In genomic region chr9:127943746-127944145, GRCh38 we compare ENCODE assay signal across 8 cellular contexts. TPM values are rescaled to one million over a fixed set of nuclear protein-coding genes. Genes with fewer than 3 reads are reported as not detected.
DNase-seq lines count a peak whose midpoint lies in the region; ATAC-seq and TF ChIP-seq lines count a peak whose summit lies in the region.

No MANE protein-coding gene starts in this region.

- no peak overlapping the region for H3K27ac ChIP-seq in foreskin keratinocyte
- no peak overlapping the region for H3K27ac ChIP-seq in thyroid gland

- peak; percentile 76 for ATAC-seq in foreskin keratinocyte
- peak; percentile 52 for ATAC-seq in omental fat pad (ENCODE audit: low FRiP score)

- DNase-seq in SIG-M5 treated with dmso at 0.1 percent for 504 hours (lab: John Stamatoyannopoulos, UW; ENCODE audit: unreplicated experiment) (peak; percentile 76), SIG-M5 (lab: John Stamatoyannopoulos, UW) (no peak), LHCN-M2 (ENCODE audit: low read depth) (peak; percentile 72), SHP77 (lab: John Stamatoyannopoulos, UW) (peak; percentile 83 to 89), activated gamma-delta T cell (lab: John Stamatoyannopoulos, UW) (peak; percentile 28), foreskin keratinocyte (no peak), omental fat pad (ENCODE audit: low spot score) (peak; percentile 70), thyroid gland (peak; percentile 62 to 70)

- no peak overlapping the region for H3K4me3 ChIP-seq in thyroid gland (replicated peaks in 1 of 3)

- H3K36me3 ChIP-seq in thyroid gland, result peaks cover 12 to 15% of the 10 kb centered on the region in 2 donors

- H3K27me3 ChIP-seq in foreskin keratinocyte, result no peaks in the 10 kb centered on the region
- H3K27me3 ChIP-seq in thyroid gland, result no peaks in the 10 kb centered on the region

- H3K4me1 ChIP-seq in foreskin keratinocyte (no peaks in the 10 kb centered on the region), thyroid gland (peaks cover 30 to 40% of the 10 kb centered on the region in 2 donors)

- intact Hi-C loops in thyroid gland (cut with DNase I), result loop anchor here (2.0 kb wide), 1 partner anchor 91 kb away; no protein-coding TSS in a partner anchor

- no peak for TF ChIP-seq POLR2A in thyroid gland (IDR thresholded peaks at IDR 0.05)

- TF ChIP-seq CTCF in foreskin keratinocyte (conservative IDR thresholded peaks at IDR 0.05) (peak; percentile 95), omental fat pad (IDR thresholded peaks at IDR 0.05) (peak in 1 of 3 donors; percentile 84), thyroid gland (IDR thresholded peaks at IDR 0.05) (peak; percentile 39 to 72 (median 56))

- H3K9me3 ChIP-seq in thyroid gland, result no peaks in the 10 kb centered on the region

- WGBS in thyroid gland, 2 donors, result 56 to 70% methylated on average over 7 to 13 of the region's 13 CpGs

RNA-seq across cellular contexts. Expression of gene DPM2, which starts 6.1 kb away (rescaled TPM):
- total RNA-seq in LHCN-M2 (2014; rRNA removed), result 29.0 and 29.5 TPM in 2 replicates
- polyA plus RNA-seq in LHCN-M2 (2012), result 50.1 TPM
- total RNA-seq in foreskin keratinocyte, result 32.5 and 33.4 TPM in 2 replicates
- polyA plus RNA-seq in foreskin keratinocyte, result 61.0 and 65.8 TPM in 2 replicates
- total RNA-seq in omental fat pad, result 10 to 100 TPM in 3 of 4 donors, 1 to 10 TPM in 1; 8.8 to 18.0 (median 13.5) TPM
- total RNA-seq in thyroid gland, result 10 to 100 TPM; 17.3 to 43.3 (median 35.5) TPM

RNA-seq across cellular contexts. Expression of gene PIP5KL1, which starts 13.2 kb away (rescaled TPM):
- total RNA-seq in LHCN-M2 (2014; rRNA removed), result 2.0 and 2.6 TPM in 2 replicates
- 0.92 TPM for polyA plus RNA-seq in LHCN-M2 (2012)
- total RNA-seq in foreskin keratinocyte, result 4.7 and 6.3 TPM in 2 replicates
- 4.8 and 7.9 TPM in 2 replicates for polyA plus RNA-seq in foreskin keratinocyte
- total RNA-seq in omental fat pad, result 1 to 10 TPM in 3 of 4 donors, under 1 TPM in 1; 0.82 to 3.0 (median 1.3) TPM
- 1 to 10 TPM in 3 of 4 donors, not detected in 1; 1.0 to 5.2 (median 1.6) TPM for total RNA-seq in thyroid gland

RNA-seq across cellular contexts. Expression of gene ST6GALNAC4, which starts 26.9 kb away (rescaled TPM):
- total RNA-seq in LHCN-M2 (2014; rRNA removed), result 41.6 and 50.9 TPM in 2 replicates
- 16.3 TPM for polyA plus RNA-seq in LHCN-M2 (2012)
- total RNA-seq in foreskin keratinocyte, result 16.6 and 18.5 TPM in 2 replicates
- 19.9 and 21.3 TPM in 2 replicates for polyA plus RNA-seq in foreskin keratinocyte
- total RNA-seq in omental fat pad, result 10 to 100 TPM; 26.6 to 78.5 (median 45.0) TPM
- 10 to 100 TPM in 3 of 4 donors, 1 to 10 TPM in 1; 8.9 to 27.4 (median 19.1) TPM for total RNA-seq in thyroid gland

RNA-seq across cellular contexts. Expression of gene EEIG1, which starts 37.0 kb away (rescaled TPM):
- total RNA-seq in LHCN-M2 (2014; rRNA removed), result 4.8 and 12.2 TPM in 2 replicates
- 13.4 TPM for polyA plus RNA-seq in LHCN-M2 (2012)
- 4.1 and 6.1 TPM in 2 replicates for total RNA-seq in foreskin keratinocyte
- polyA plus RNA-seq in foreskin keratinocyte, result 4.0 and 5.6 TPM in 2 replicates
- 1 to 10 TPM; 4.8 to 9.0 (median 7.1) TPM for total RNA-seq in omental fat pad
- total RNA-seq in thyroid gland, result 10 to 100 TPM; 18.3 to 34.7 (median 24.9) TPM

RNA-seq across cellular contexts. Expression of gene ST6GALNAC6, which starts 44.3 kb away (rescaled TPM):
- total RNA-seq in LHCN-M2 (2014; rRNA removed), result 105 and 110 TPM in 2 replicates
- 84.9 TPM for polyA plus RNA-seq in LHCN-M2 (2012)
- 23.2 and 27.1 TPM in 2 replicates for total RNA-seq in foreskin keratinocyte
- 24.3 and 27.7 TPM in 2 replicates for polyA plus RNA-seq in foreskin keratinocyte
- 100 to 1,000 TPM; 138 to 213 (median 155) TPM for total RNA-seq in omental fat pad
- total RNA-seq in thyroid gland, result 100 to 1,000 TPM in 1 of 4 donors, 10 to 100 TPM in 3; 39.2 to 124 (median 50.8) TPM

Comparison
In these comparisons a context has a peak if more than half of its experiments do, and no peak if none do; other contexts are left out.
1. DNase-seq: peak in SIG-M5 treated with dmso at 0.1 percent for 504 hours (single experiment), LHCN-M2 (single experiment), SHP77 (2 of 2), activated gamma-delta T cell (single experiment), omental fat pad (single experiment) and thyroid gland (2 of 2); none in SIG-M5 (single experiment) and foreskin keratinocyte (0 of 2).